In the genomic region with DNA sequence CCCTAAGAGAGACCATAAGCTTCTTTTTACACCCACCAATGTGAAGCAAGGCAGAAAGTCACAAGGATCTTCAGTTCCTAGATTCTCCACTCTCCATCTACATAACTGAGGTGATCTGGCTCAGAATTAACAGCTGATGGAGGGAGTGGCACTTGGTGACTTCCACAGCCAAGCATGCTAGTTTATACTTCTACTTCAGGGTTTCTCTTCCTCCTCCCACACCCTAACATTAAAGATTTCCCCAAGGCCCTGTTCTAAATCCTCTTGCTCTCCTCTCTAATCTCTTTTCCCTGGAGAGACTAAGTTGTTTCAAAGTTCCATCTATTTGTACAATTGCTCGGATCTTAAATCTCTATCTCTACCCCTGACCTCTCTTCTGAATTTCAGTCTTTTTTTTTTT, we compare ENCODE assay signal across 18 cellular contexts.
"Had no signal": no experiment of that assay in that cellular context is flagged by ENCODE, and none has a peak within 500 bp of the region (broad histone marks: within the 10 kb centered on the region; RNA-seq: fewer than 3 reads in every experiment).

No MANE protein-coding gene starts in this region.

- H3K4me3 ChIP-seq: colonic mucosa, gastrocnemius medialis, upper lobe of right lung had no signal

- H3K27ac ChIP-seq: colonic mucosa, gastrocnemius medialis, upper lobe of right lung had no signal

- H3K27ac Mint-ChIP-seq: activated CD4-positive, alpha-beta T cell treated with anti-CD3 and anti-CD28 coated beads for 36 hours; activated CD8-positive, alpha-beta T cell treated with anti-CD3 and anti-CD28 coated beads for 36 hours; activated naive CD4-positive, alpha-beta T cell treated with anti-CD3 and anti-CD28 coated beads for 36 hours; natural killer cell; progenitor cell of endocrine pancreas had no signal

- DNase-seq: activated CD4-positive, alpha-beta T cell treated with anti-CD3 and anti-CD28 coated beads for 36 hours; activated CD8-positive, alpha-beta T cell treated with anti-CD3 and anti-CD28 coated beads for 36 hours; activated naive CD4-positive, alpha-beta T cell treated with anti-CD3 and anti-CD28 coated beads for 36 hours; caudate nucleus; colonic mucosa; effector CD4-positive, alpha-beta T cell; gastrocnemius medialis; kidney; midbrain; natural killer cell; occipital lobe; right cardiac atrium; stimulated activated CD4-positive, alpha-beta T cell treated with anti-CD3 and anti-CD28 coated beads, Interleukin-2, amount 100 ng/mL, for 24 hours; stimulated activated naive CD4-positive, alpha-beta T cell treated with Interleukin-2 at 50 U/mL for 16 hours; T-helper 9 cell; upper lobe of right lung had no signal

- ATAC-seq: activated CD4-positive, alpha-beta T cell treated with anti-CD3 and anti-CD28 coated beads for 36 hours; activated CD8-positive, alpha-beta T cell treated with anti-CD3 and anti-CD28 coated beads for 36 hours; gastrocnemius medialis; natural killer cell; right cardiac atrium; upper lobe of right lung had no signal

- H3K4me1 ChIP-seq: colonic mucosa, gastrocnemius medialis, upper lobe of right lung had no signal

- H3K27me3 ChIP-seq: colonic mucosa, gastrocnemius medialis, upper lobe of right lung had no signal

- FAIRE-seq: endothelial cell of umbilical vein had no signal

- H3K4me3 Mint-ChIP-seq: activated CD4-positive, alpha-beta T cell treated with anti-CD3 and anti-CD28 coated beads for 36 hours; activated CD8-positive, alpha-beta T cell treated with anti-CD3 and anti-CD28 coated beads for 36 hours; activated naive CD4-positive, alpha-beta T cell treated with anti-CD3 and anti-CD28 coated beads for 36 hours; natural killer cell had no signal

- H3K9me3 ChIP-seq: colonic mucosa, gastrocnemius medialis, upper lobe of right lung had no signal

- H3K27me3 Mint-ChIP-seq: activated CD4-positive, alpha-beta T cell treated with anti-CD3 and anti-CD28 coated beads for 36 hours; activated CD8-positive, alpha-beta T cell treated with anti-CD3 and anti-CD28 coated beads for 36 hours; progenitor cell of endocrine pancreas had no signal

- H3K9me3 Mint-ChIP-seq: activated CD8-positive, alpha-beta T cell treated with anti-CD3 and anti-CD28 coated beads for 36 hours; activated naive CD4-positive, alpha-beta T cell treated with anti-CD3 and anti-CD28 coated beads for 36 hours; natural killer cell had no signal

- H3K36me3 Mint-ChIP-seq: natural killer cell had no signal

- H3K36me3 ChIP-seq: colonic mucosa, gastrocnemius medialis, upper lobe of right lung had no signal
